In genomic region chr18:22603902-22604301, GRCh38 we compare ENCODE assay signal across 23 cellular contexts.
A peak's percentile ranks its signal among the peaks of the same experiment; 100 is the strongest.
DNase-seq lines count a peak whose midpoint lies in the region; ATAC-seq, FAIRE-seq and TF ChIP-seq lines count a peak whose summit lies in the region.
"Had no signal": no experiment of that assay in that cellular context is flagged by ENCODE, and none has a peak within 500 bp of the region (broad histone marks: within the 10 kb centered on the region; RNA-seq: fewer than 3 reads in every experiment).

No MANE protein-coding gene starts in this region.

- no peak overlapping the region for H3K9ac ChIP-seq in HepG2 (ENCODE audit: insufficient read depth, low read depth, low read length)
- H3K9ac ChIP-seq in skeletal muscle tissue (ENCODE audit: low read depth in 1 of 3, low read length in 3 of 3) = no peak overlapping the region
- H3K9ac ChIP-seq: BLaER1 treated with 17β-estradiol and CSF1 and Interleukin-3, amounts not matched to agents 10 nM and 100 nM had no signal

- peak overlapping the region; percentile 55 to 59 for H3K27ac ChIP-seq in right atrium auricular region
- no peak overlapping the region for H3K27ac ChIP-seq in HepG2 (ENCODE audit: extremely low read length, insufficient read depth, low read length)
- H3K27ac ChIP-seq in skeletal muscle tissue (ENCODE audit: low read depth, low read length) = peak overlapping the region; percentile 10
- H3K27ac ChIP-seq: BLaER1 treated with 17β-estradiol and CSF1 and Interleukin-3, amounts not matched to agents 10 nM and 100 nM; PC-9; RWPE1 had no signal

- ATAC-seq in HepG2 = no peak
- ATAC-seq: CD8-positive, alpha-beta T cell; GM23338 had no signal

- H3K27me3 ChIP-seq in right atrium auricular region (no peaks in the 10 kb centered on the region), HepG2 (ENCODE audit: control insufficient read depth in 1 of 2, insufficient read depth in 2 of 2, low read length in 2 of 2) (no peaks in the 10 kb centered on the region), skeletal muscle tissue (ENCODE audit: control insufficient read depth in 3 of 3, insufficient read depth in 3 of 3, low read length in 3 of 3) (no peaks in the 10 kb centered on the region)
- H3K27me3 ChIP-seq: BLaER1 treated with 17β-estradiol and CSF1 and Interleukin-3, amounts not matched to agents 10 nM and 100 nM had no signal

- POLR2A ChIA-PET in HepG2 (lab: Yijun Ruan, JAX) = no interaction called here

- H3K36me3 ChIP-seq in right atrium auricular region (no peaks in the 10 kb centered on the region), HepG2 (replicated peaks in 1 of 2; ENCODE audit: control insufficient read depth in 1 of 2, insufficient read depth in 2 of 2, low read length in 2 of 2) (no peaks in the 10 kb centered on the region), skeletal muscle tissue (ENCODE audit: control insufficient read depth in 3 of 3, insufficient read depth in 3 of 3, low read length in 3 of 3) (no peaks in the 10 kb centered on the region)
- H3K36me3 ChIP-seq: BLaER1 treated with 17β-estradiol and CSF1 and Interleukin-3, amounts not matched to agents 10 nM and 100 nM had no signal

- no peak overlapping the region for H3K4me3 ChIP-seq in right atrium auricular region
- no peak overlapping the region for H3K4me3 ChIP-seq in HepG2 (replicated peaks in 1 of 3; ENCODE audit: insufficient read depth in 1 of 3, low read depth in 2 of 3, low read length in 3 of 3)
- H3K4me3 ChIP-seq in skeletal muscle tissue (ENCODE audit: low read length in 3 of 3) = no peak overlapping the region
- H3K4me3 ChIP-seq: BLaER1 treated with 17β-estradiol and CSF1 and Interleukin-3, amounts not matched to agents 10 nM and 100 nM; GM12878; GM23338; PC-9 had no signal

- FAIRE-seq in HepG2 (lab: Jason Lieb, UNC) = no peak
- FAIRE-seq: GM12878 had no signal

- TF ChIP-seq CTCF in right atrium auricular region (IDR thresholded peaks at IDR 0.05) (no peak), HepG2 (CRISPR knock-in tag; IDR thresholded peaks at IDR 0.05) (no peak)

- no peak for TF ChIP-seq POLR2A in HepG2 (IDR thresholded peaks at IDR 0.05; ENCODE audit: insufficient read depth in 1 of 2, low read depth in 2 of 2, low read length in 2 of 2)

- in situ Hi-C loops in HepG2 (cut with HindIII; ENCODE audit: extremely low pct_ligation_motif_present, low pct_unique_long_range_greater_than_20kb) = no loop called here

- no peak for TF ChIP-seq EP300 in HepG2 (IDR thresholded peaks at IDR 0.05; ENCODE audit: low read depth in 2 of 2, low read length in 2 of 2)
- TF ChIP-seq EP300 in HepG2 (CRISPR knock-in tag; IDR thresholded peaks at IDR 0.05; ENCODE audit: borderline replicate concordance) = no peak

- H3K4me1 ChIP-seq in right atrium auricular region (peaks cover 0 to 50% of the 10 kb centered on the region in 2 donors), HepG2 (ENCODE audit: insufficient read depth, low read length) (peaks cover 4% of the 10 kb centered on the region; the same call in 1 of the 2 replicates), skeletal muscle tissue (ENCODE audit: control insufficient read depth in 3 of 3, insufficient read depth in 3 of 3, low read length in 3 of 3) (peaks cover 0 to 3% (median 0%) of the 10 kb centered on the region in 3 donors)
- H3K4me1 ChIP-seq: BLaER1 treated with 17β-estradiol and CSF1 and Interleukin-3, amounts not matched to agents 10 nM and 100 nM had no signal

- intact Hi-C loops in cardiac septum (cut with DNase I) (no loop called here), HepG2 (cut with micrococcal nuclease; ENCODE audit: unreplicated experiment) (no loop called here)

- no peak overlapping the region for H2AFZ ChIP-seq in HepG2 (ENCODE audit: low read length)
- H2AFZ ChIP-seq: GM23338, PC-9 had no signal

- no peaks in the 10 kb centered on the region for H4K20me1 ChIP-seq in HepG2 (ENCODE audit: insufficient read depth, low read length)
- H4K20me1 ChIP-seq: BLaER1 treated with 17β-estradiol and CSF1 and Interleukin-3, amounts not matched to agents 10 nM and 100 nM had no signal

- no peak overlapping the region for H3K4me2 ChIP-seq in HepG2 (ENCODE audit: low read depth, low read length)
- H3K4me2 ChIP-seq: BLaER1 treated with 17β-estradiol and CSF1 and Interleukin-3, amounts not matched to agents 10 nM and 100 nM; GM23338; PC-9 had no signal

- no peaks in the 10 kb centered on the region for H3K9me3 ChIP-seq in right atrium auricular region
- H3K9me3 ChIP-seq in HepG2 (ENCODE audit: low read length) = no peaks in the 10 kb centered on the region
- H3K9me3 ChIP-seq in skeletal muscle tissue (ENCODE audit: control insufficient read depth in 3 of 3, low read length in 3 of 3) = no peaks in the 10 kb centered on the region
- H3K9me3 ChIP-seq: BLaER1 treated with 17β-estradiol and CSF1 and Interleukin-3, amounts not matched to agents 10 nM and 100 nM had no signal

- no peaks in the 10 kb centered on the region for H3K79me2 ChIP-seq in HepG2 (ENCODE audit: insufficient read depth, low read length)

- DNase-seq in right atrium auricular region (ENCODE audit: low spot score) (no peak), cardiac septum (ENCODE audit: low spot score) (no peak), HepG2 (ENCODE audit: low spot score) (no peak), putamen (ENCODE audit: low spot score) (no peak), NCI-H187 treated with DMSO at 0.1 percent for 48 hours (lab: John Stamatoyannopoulos, UW) (no peak), NCI-H1436 treated with DMSO at 0.1 percent for 48 hours (lab: John Stamatoyannopoulos, UW) (no peak)
- DNase-seq: Calu3; CD8-positive, alpha-beta T cell; EL; HCEC 1CT; Karpas-422; NCI-H1048; NCI-H1436; NCI-H2081; NCI-H2171 treated with DMSO at 0.1 percent for 48 hours; NCI-H446; NCI-H526 treated with DMSO at 0.1 percent for 48 hours; PC-9 had no signal

- CTCF ChIA-PET in HepG2 (lab: Yijun Ruan, JAX; ENCODE audit: low intra/inter-chr PET ratio, low total read pairs) = no interaction called here

- no peak for TF ChIP-seq RAD21 in HepG2 (CRISPR knock-in tag; IDR thresholded peaks at IDR 0.05)

- BruUV-seq in HepG2 (replicated peaks; lab: Mats Ljungman, UMichigan) = no TSS peak

TF ChIP-seq in HepG2, 621 proteins besides CTCF, POLR2A, EP300 and RAD21:
- TF ChIP-seq ZNF274 (CRISPR knock-in tag; IDR thresholded peaks at IDR 0.05) = no peak
- TF ChIP-seq MAFF (IDR thresholded peaks at IDR 0.05; ENCODE audit: low read depth, low read length) = peak; percentile 62
- TF ChIP-seq MAFK (conservative IDR thresholded peaks at IDR 0.05 in 1 of 2, IDR thresholded peaks at IDR 0.05 in 1 of 2; ENCODE audit: low read length in 2 of 2) = peak; percentile 55 to 81; a peak in 3 of 4 replicates
